ENCODE assay signal across 1 cellular context in genomic region chr7:5383314-5384098, GRCh38.
TF ChIP-seq lines count a peak whose summit lies in the region.

No MANE protein-coding gene starts in this region.

TF ChIP-seq in HepG2, 621 proteins besides CTCF, POLR2A, EP300 and RAD21:
- TF ChIP-seq ZNF770 (CRISPR knock-in tag; IDR thresholded peaks at IDR 0.05) (peak; percentile 69), ZNF121 (CRISPR knock-in tag; IDR thresholded peaks at IDR 0.05) (peak; percentile 43; the same call in 1 of the 2 replicates), RBM22 (optimal IDR thresholded peaks at IDR 0.05; ENCODE audit: low read length) (peak; percentile 82), ZMYM4 (CRISPR knock-in tag; IDR thresholded peaks at IDR 0.05) (no peak)
